ENCODE assay signal across 11 cellular contexts in the genomic region with DNA sequence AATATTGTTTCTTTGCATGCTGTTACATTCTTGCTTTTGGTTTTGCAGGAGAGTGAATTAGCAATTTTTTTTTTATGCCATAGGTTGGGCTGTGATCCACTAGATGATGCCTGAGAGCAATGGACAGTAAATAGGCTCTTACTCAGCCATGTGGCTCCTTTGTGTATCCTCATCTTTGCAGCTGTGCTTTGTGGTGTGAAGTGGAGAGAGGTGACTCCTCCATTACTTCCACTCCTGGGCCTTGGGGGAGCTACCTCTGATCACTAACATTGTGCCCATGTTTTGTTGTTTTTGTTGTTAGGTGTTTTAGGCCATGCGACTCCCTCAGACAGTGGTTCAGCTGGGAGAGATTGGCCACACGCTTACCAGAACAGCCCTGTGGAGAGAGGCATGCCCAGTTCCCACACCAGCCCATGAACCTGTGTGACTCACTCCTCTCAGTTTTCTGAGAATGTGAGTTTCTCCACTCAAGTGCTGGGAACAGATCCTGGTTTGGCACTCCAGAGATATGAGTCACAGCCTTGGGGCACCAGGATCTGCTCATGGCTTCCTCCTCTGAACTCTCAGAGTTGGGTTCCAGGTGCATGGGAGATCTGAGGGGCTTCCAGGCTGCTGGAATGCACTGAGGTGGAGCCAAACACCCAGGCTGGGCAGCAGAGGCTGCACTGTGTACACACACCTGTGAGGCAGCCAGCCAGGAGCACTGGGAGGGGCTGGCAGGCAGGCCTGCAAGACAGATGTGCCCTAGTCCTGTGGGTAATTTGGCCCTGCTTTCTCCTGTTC.
DNase-seq lines count a peak whose midpoint lies in the region; ATAC-seq, FAIRE-seq and TF ChIP-seq lines count a peak whose summit lies in the region.
"Had no signal": no experiment of that assay in that cellular context is flagged by ENCODE, and none has a peak within 500 bp of the region (broad histone marks: within the 10 kb centered on the region; RNA-seq: fewer than 3 reads in every experiment).

No MANE protein-coding gene starts in this region.

- intact Hi-C loops in left lung (cut with DNase I): no loop called here

- DNase-seq in AG04450 (ENCODE audit: low read depth, low spot score): peak; percentile 38
- DNase-seq in HTR-8/SVneo (ENCODE audit: insufficient read length, low spot score): peak; percentile 58
- DNase-seq in bronchial epithelial cell (ENCODE audit: low read depth): peak; percentile 100
- peak; percentile 76 to 85 for DNase-seq in left lung
- DNase-seq in stimulated activated naive CD8-positive, alpha-beta T cell treated with anti-CD3 and anti-CD28 coated beads, Interleukin-15, Interleukin-2, amounts not matched to agents 100 U/mL and 50 U/mL, for 24 hours: no peak
- no peak for DNase-seq in SKM-1 treated with dmso at 0.1 percent for 144 hours (lab: John Stamatoyannopoulos, UW; ENCODE audit: unreplicated experiment)
- no peak for DNase-seq in stimulated activated CD4-positive, alpha-beta T cell treated with anti-CD3 and anti-CD28 coated beads, Interleukin-4, amount 100 ng/mL, for 24 hours
- DNase-seq: Kasumi-1 had no signal

- H3K9me3 ChIP-seq in AG04450 (ENCODE audit: control insufficient read depth, insufficient read depth, low read length) (no peaks in the 10 kb centered on the region; the same call in 1 of the 2 replicates), left lung (peaks cover 0 to 15% of the 10 kb centered on the region in 2 donors)
- H3K9me3 ChIP-seq: Peyer's patch had no signal

- H3K27ac ChIP-seq in AG04450 (ENCODE audit: low read depth, low read length): no peak overlapping the region
- peak overlapping the region; percentile 29 to 47 for H3K27ac ChIP-seq in left lung
- H3K27ac ChIP-seq: C4-2B, Peyer's patch had no signal

- H3K27me3 ChIP-seq in AG04450 (ENCODE audit: control insufficient read depth, insufficient read depth, low read length): no peaks in the 10 kb centered on the region
- no peaks in the 10 kb centered on the region for H3K27me3 ChIP-seq in bronchial epithelial cell (ENCODE audit: control insufficient read depth, insufficient read depth, low read length)
- no peaks in the 10 kb centered on the region for H3K27me3 ChIP-seq in left lung
- H3K27me3 ChIP-seq: Peyer's patch had no signal

- H3K4me3 ChIP-seq in AG04450 (ENCODE audit: low read depth, low read length) (no peak overlapping the region), bronchial epithelial cell (ENCODE audit: low read depth, low read length) (no peak overlapping the region), left lung (no peak overlapping the region)
- H3K4me3 ChIP-seq: Peyer's patch had no signal

- H3K4me1 ChIP-seq in left lung: no peaks in the 10 kb centered on the region
- H3K4me1 ChIP-seq: Peyer's patch had no signal

- POLR2A ChIA-PET in AG04450 (lab: Yijun Ruan, JAX): no interaction called here

- H3K36me3 ChIP-seq in bronchial epithelial cell (ENCODE audit: control insufficient read depth, insufficient read depth, low read length) (no peaks in the 10 kb centered on the region), left lung (no peaks in the 10 kb centered on the region)
- H3K36me3 ChIP-seq: Peyer's patch had no signal

- FAIRE-seq in HTR-8/SVneo (lab: Jason Lieb, UNC) (peak; percentile 9), bronchial epithelial cell (lab: Jason Lieb, UNC) (peak; percentile 97)

- no peak for TF ChIP-seq CTCF in AG04450 (IDR thresholded peaks at IDR 0.05; ENCODE audit: low read depth, low read length)
- peak; percentile 5 for TF ChIP-seq CTCF in bronchial epithelial cell (IDR thresholded peaks at IDR 0.05; ENCODE audit: insufficient read depth, low read length, severe bottlenecking)
- no peak for TF ChIP-seq CTCF in left lung (IDR thresholded peaks at IDR 0.05)

- ATAC-seq in left lung (peak; percentile 97), HG02763 (IDR thresholded peaks at IDR 0.05; ENCODE audit: unreplicated experiment) (no peak)
- no peak for ATAC-seq in stimulated activated naive CD8-positive, alpha-beta T cell treated with anti-CD3 and anti-CD28 coated beads, Interleukin-15, Interleukin-2, amounts not matched to agents 100 U/mL and 50 U/mL, for 24 hours

- CTCF ChIA-PET in AG04450 (lab: Charles Lee): interaction anchor here (1.2 kb wide), 1 partner anchor 10 kb away, joined by 4 read pairs; no protein-coding TSS in a partner anchor

Comparison
In these comparisons a context has a peak if more than half of its experiments do, and no peak if none do; other contexts are left out.
1. DNase-seq: peak in AG04450 (single experiment), HTR-8/SVneo (single experiment), bronchial epithelial cell (single experiment) and left lung (2 of 2); none in stimulated activated naive CD8-positive, alpha-beta T cell treated with anti-CD3 and anti-CD28 coated beads, Interleukin-15, Interleukin-2, amounts not matched to agents 100 U/mL and 50 U/mL, for 24 hours (single experiment), SKM-1 treated with dmso at 0.1 percent for 144 hours (single experiment) and stimulated activated CD4-positive, alpha-beta T cell treated with anti-CD3 and anti-CD28 coated beads, Interleukin-4, amount 100 ng/mL, for 24 hours (single experiment).